8 cellular contexts compared by ENCODE assay signal in the genomic region with DNA sequence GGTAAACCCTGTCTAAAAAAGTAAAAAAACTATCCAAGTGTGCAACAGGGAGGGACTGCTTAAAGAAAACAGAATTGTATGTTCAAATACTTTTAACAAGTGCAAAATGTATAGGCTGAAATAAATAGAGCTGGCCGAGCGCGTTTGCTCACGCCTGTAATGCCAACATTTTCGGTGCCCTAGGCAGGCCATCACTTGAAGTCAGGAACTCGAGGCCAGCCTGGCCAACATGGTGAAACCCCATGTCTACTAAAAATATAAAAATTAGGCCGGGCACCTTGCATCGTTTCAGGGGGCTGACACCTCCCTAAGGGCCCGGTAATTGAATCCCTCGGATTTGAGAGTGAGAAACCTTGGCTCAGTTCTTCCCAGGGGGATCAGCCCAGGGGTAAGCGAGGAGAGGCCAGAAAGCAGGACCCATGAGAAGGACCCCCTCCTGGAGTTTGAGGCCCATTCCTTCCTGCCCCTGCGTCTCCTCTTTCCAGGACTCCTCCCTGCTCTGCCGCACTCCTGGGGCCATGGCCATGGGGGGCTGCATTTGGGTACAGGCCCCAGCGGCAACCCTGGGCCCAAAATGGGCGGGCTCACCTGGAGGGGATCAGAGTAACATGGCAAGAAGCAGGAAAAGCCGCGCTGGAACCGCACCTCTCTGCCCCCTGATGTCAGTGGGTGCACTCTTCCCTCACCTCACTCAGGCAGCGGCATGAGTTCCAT.
A peak's percentile ranks its signal among the peaks of the same experiment; 100 is the strongest.
DNase-seq lines count a peak whose midpoint lies in the region; ATAC-seq, FAIRE-seq and TF ChIP-seq lines count a peak whose summit lies in the region.

No MANE protein-coding gene starts in this region.

- H3K4me1 ChIP-seq in lower lobe of right lung = peaks cover 19% of the 10 kb centered on the region
- H3K4me1 ChIP-seq in thymus (ENCODE audit: control insufficient read depth, insufficient read depth, low read length) = peaks cover 5% of the 10 kb centered on the region

- in situ Hi-C loops in astrocyte of the spinal cord (cut with HindIII; ENCODE audit: low sequenced_read_pairs) = no loop called here

- peak overlapping the region; percentile 97 for H3K27ac ChIP-seq in lower lobe of right lung
- H3K27ac ChIP-seq in thymus (ENCODE audit: low read depth) = peak overlapping the region; percentile 96

- DNase-seq in activated CD8-positive, alpha-beta memory T cell treated with anti-CD3 and anti-CD28 coated beads, Interleukin-2, amount 50 U/mL, for 48 hours = peak; percentile 62
- DNase-seq in activated CD8-positive, alpha-beta memory T cell treated with anti-CD3 and anti-CD28 coated beads, Interleukin-2, amount 50 U/mL, for 4 hours = no peak
- DNase-seq in astrocyte of the spinal cord (ENCODE audit: low read depth, low spot score) = no peak
- DNase-seq in lower lobe of right lung = peak; percentile 53
- no peak for DNase-seq in SK-N-DZ (ENCODE audit: low spot score)
- no peak for DNase-seq in HTR-8/SVneo (ENCODE audit: insufficient read length, low spot score)
- DNase-seq in AG08395 (ENCODE audit: low spot score) = no peak

- H3K9me3 ChIP-seq in lower lobe of right lung = no peaks in the 10 kb centered on the region
- no peaks in the 10 kb centered on the region for H3K9me3 ChIP-seq in thymus (ENCODE audit: control insufficient read depth)

- WGBS in thymus = 84% methylated on average over 19 of the region's 19 CpGs

- ATAC-seq in lower lobe of right lung = no peak

- TF ChIP-seq CTCF in astrocyte of the spinal cord (IDR thresholded peaks at IDR 0.05; ENCODE audit: low read depth, low read length) (no peak), lower lobe of right lung (IDR thresholded peaks at IDR 0.05) (no peak)

- H3K27me3 ChIP-seq in lower lobe of right lung (ENCODE audit: low read depth) (no peaks in the 10 kb centered on the region), thymus (ENCODE audit: control insufficient read depth, insufficient read depth) (no peaks in the 10 kb centered on the region)

- H3K4me3 ChIP-seq in astrocyte of the spinal cord (ENCODE audit: low read depth, low read length) = peak overlapping the region; percentile 91
- peak overlapping the region; percentile 78 for H3K4me3 ChIP-seq in lower lobe of right lung
- peak overlapping the region; percentile 99 for H3K4me3 ChIP-seq in thymus (ENCODE audit: low read length)

- no peaks in the 10 kb centered on the region for H3K36me3 ChIP-seq in lower lobe of right lung
- H3K36me3 ChIP-seq in thymus (ENCODE audit: control insufficient read depth, insufficient read depth) = no peaks in the 10 kb centered on the region

- FAIRE-seq in HTR-8/SVneo (lab: Jason Lieb, UNC) = no peak

- intact Hi-C loops in lower lobe of right lung (cut with DNase I) = no loop called here

Comparison
In these comparisons a context has a peak if more than half of its experiments do, and no peak if none do; other contexts are left out.
1. DNase-seq: peak in activated CD8-positive, alpha-beta memory T cell treated with anti-CD3 and anti-CD28 coated beads, Interleukin-2, amount 50 U/mL, for 48 hours (single experiment) and lower lobe of right lung (single experiment); none in activated CD8-positive, alpha-beta memory T cell treated with anti-CD3 and anti-CD28 coated beads, Interleukin-2, amount 50 U/mL, for 4 hours (single experiment), astrocyte of the spinal cord (single experiment), SK-N-DZ (single experiment), HTR-8/SVneo (single experiment) and AG08395 (single experiment).
2. Peak in every context shown above with its lines, with median percentiles within 50 percentile points of each other: H3K4me3 ChIP-seq.